7 cellular contexts compared by ENCODE assay signal in genomic region chr9:97996676-97997075, GRCh38. TPM values are rescaled to one million over a fixed set of nuclear protein-coding genes. Genes with fewer than 3 reads are reported as not detected.
"Had no signal": no experiment of that assay in that cellular context is flagged by ENCODE, and none has a peak within 500 bp of the region (broad histone marks: within the 10 kb centered on the region; RNA-seq: fewer than 3 reads in every experiment).

No MANE protein-coding gene starts in this region.

RNA-seq across cellular contexts. Expression of gene HEMGN, which starts 58.7 kb away (rescaled TPM):
- total RNA-seq: LHCN-M2, MCF 10A, NCI-H460, PC-9, RPMI7951, SJCRH30, SK-MEL-5 had no signal
